In the genomic region with DNA sequence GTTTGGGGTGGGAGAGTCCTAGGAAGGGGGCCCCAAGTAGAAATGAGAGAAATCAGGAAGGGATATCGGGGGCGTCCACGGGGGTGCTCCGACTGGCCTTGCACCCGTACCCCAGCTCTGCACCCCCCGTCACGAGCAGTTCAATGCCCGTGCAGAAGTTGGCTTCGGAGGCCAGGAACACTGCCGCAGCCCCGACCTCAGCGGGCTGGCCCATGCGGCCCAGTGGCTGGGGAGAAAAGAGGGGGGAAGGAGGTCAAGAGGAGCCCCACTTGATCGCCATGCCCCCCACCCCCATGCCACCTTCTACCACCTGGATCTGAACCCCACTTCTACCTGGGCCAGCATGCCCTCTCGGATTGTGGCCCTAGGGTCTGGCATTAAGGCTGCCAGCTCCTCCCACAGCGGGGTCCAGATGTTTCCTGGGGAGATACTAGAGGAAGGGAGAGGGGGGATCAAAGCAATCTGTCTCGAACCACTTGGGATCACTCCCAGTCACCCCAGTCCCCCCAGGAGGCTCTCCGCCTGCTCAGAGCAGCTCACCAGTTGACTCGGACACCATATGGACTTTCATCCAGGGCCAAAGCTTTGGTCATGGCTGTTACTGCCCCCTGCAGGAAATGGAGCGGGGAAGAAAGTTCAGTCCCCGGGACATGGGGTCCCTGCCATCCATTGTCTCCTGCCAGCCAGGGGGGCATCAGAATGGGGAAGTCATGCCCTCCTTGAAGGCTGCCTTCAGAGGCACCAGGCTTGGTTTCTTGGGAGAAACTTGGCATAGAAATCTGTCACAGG, we compare ENCODE assay signal across 10 cellular contexts. TPM values are rescaled to one million over a fixed set of nuclear protein-coding genes. Genes with fewer than 3 reads are reported as not detected.
DNase-seq lines count a peak whose midpoint lies in the region; ATAC-seq and TF ChIP-seq lines count a peak whose summit lies in the region.
"Had no signal": no experiment of that assay in that cellular context is flagged by ENCODE, and none has a peak within 500 bp of the region (broad histone marks: within the 10 kb centered on the region; RNA-seq: fewer than 3 reads in every experiment).

No MANE protein-coding gene starts in this region.

- H3K27me3 ChIP-seq in hepatocyte (no peaks in the 10 kb centered on the region), testis (no peaks in the 10 kb centered on the region)

- H3K4me2 ChIP-seq in hepatocyte = peak overlapping the region; percentile 81

- peak overlapping the region; percentile 16 to 39 for H3K27ac Mint-ChIP-seq in T-cell
- H3K27ac Mint-ChIP-seq: activated naive CD8-positive, alpha-beta T cell treated with anti-CD3 and anti-CD28 coated beads for 36 hours had no signal

- no peaks in the 10 kb centered on the region for H3K9me2 ChIP-seq in hepatocyte (replicated peaks; ENCODE audit: insufficient read depth)

- TF ChIP-seq CTCF in hepatocyte (IDR thresholded peaks at IDR 0.05; ENCODE audit: poor library complexity) = peak; percentile 8
- TF ChIP-seq CTCF in testis (IDR thresholded peaks at IDR 0.05) = no peak

- POLR2A ChIA-PET in T-cell (lab: Charles Lee) = no interaction called here

- peak overlapping the region in 2 of 3 donors; percentile 28 to 86 for H3K4me3 Mint-ChIP-seq in T-cell

- H3K4me1 Mint-ChIP-seq in T-cell = peaks cover 26 to 42% (median 29%) of the 10 kb centered on the region in 3 donors

- intact Hi-C loops in testis (cut with DNase I; ENCODE audit: low total_unique reads) = no loop called here

- H3K79me2 ChIP-seq in hepatocyte = peaks cover 4% of the 10 kb centered on the region

- TF ChIP-seq POLR2A in testis (IDR thresholded peaks at IDR 0.05) = no peak

- ATAC-seq in T-cell (replicated peaks in 1 of 4) (no peak), GM21529 (IDR thresholded peaks at IDR 0.05; ENCODE audit: unreplicated experiment) (no peak)

- H3K27ac ChIP-seq in hepatocyte = peak overlapping the region; percentile 87
- peak overlapping the region; percentile 72 to 91 for H3K27ac ChIP-seq in testis

- H3K9me3 ChIP-seq in hepatocyte (ENCODE audit: low read depth) (no peaks in the 10 kb centered on the region), testis (no peaks in the 10 kb centered on the region)
- H3K9me3 ChIP-seq: spleen had no signal

- DNase-seq in DMS 273 (lab: John Stamatoyannopoulos, UW; ENCODE audit: unreplicated experiment) (peak; percentile 42), DMS 273 treated with DMSO at 0.1 percent for 48 hours (lab: John Stamatoyannopoulos, UW) (no peak), T-cell (no peak), hepatocyte (ENCODE audit: low spot score) (peak; percentile 22), testis (no peak), RPMI8226 (no peak)
- no peak for DNase-seq in stimulated activated CD8-positive, alpha-beta memory T cell treated with anti-CD3 and anti-CD28 coated beads, Interleukin-4, amount 100 ng/mL, for 48 hours
- DNase-seq: activated naive CD8-positive, alpha-beta T cell treated with anti-CD3 and anti-CD28 coated beads for 36 hours; spleen had no signal

- 95% methylated on average over 20 of the region's 21 CpGs for WGBS in hepatocyte (ENCODE audit: low lambda C conversion rate, missing lambda C conversion rate)
- WGBS in testis, 2 donors = 70 to 87% methylated on average over 20 to 21 of the region's 21 CpGs

- H3K4me3 ChIP-seq in hepatocyte (no peak overlapping the region), testis (no peak overlapping the region)

- H3K36me3 Mint-ChIP-seq in T-cell = no peaks in the 10 kb centered on the region

- no peaks in the 10 kb centered on the region for H3K9me3 Mint-ChIP-seq in T-cell
- H3K9me3 Mint-ChIP-seq: activated naive CD8-positive, alpha-beta T cell treated with anti-CD3 and anti-CD28 coated beads for 36 hours had no signal

- H3K27me3 Mint-ChIP-seq in T-cell = no peaks in the 10 kb centered on the region
- H3K27me3 Mint-ChIP-seq: activated naive CD8-positive, alpha-beta T cell treated with anti-CD3 and anti-CD28 coated beads for 36 hours had no signal

- no peaks in the 10 kb centered on the region for H4K20me1 ChIP-seq in hepatocyte (ENCODE audit: insufficient read depth, poor library complexity, severe bottlenecking)

- H3K4me1 ChIP-seq in hepatocyte (ENCODE audit: insufficient read depth) (peaks cover 20% of the 10 kb centered on the region), testis (peaks cover 18% of the 10 kb centered on the region)

- CTCF ChIA-PET in T-cell (lab: Charles Lee) = interaction anchor here in 1 of 2 donors (1.5 kb wide), 1 partner anchor 18 kb away, joined by 3 read pairs; no protein-coding TSS in a partner anchor

- H3K36me3 ChIP-seq in hepatocyte (replicated peaks; ENCODE audit: insufficient read depth, low read depth) (no peaks in the 10 kb centered on the region), testis (ENCODE audit: low read depth, missing control alignments) (no peaks in the 10 kb centered on the region)
- H3K36me3 ChIP-seq: spleen had no signal

- no peak overlapping the region for H2AFZ ChIP-seq in hepatocyte

RNA-seq across cellular contexts. Expression of gene BCAT2, which starts 2.5 kb away (rescaled TPM):
- total RNA-seq in T-cell (10 to 100 TPM; 21.5 to 40.6 (median 36.6) TPM), hepatocyte (39.6 and 44.2 TPM in 2 replicates), testis (10 to 100 TPM; 58.5 to 67.4 TPM)
- polyA plus RNA-seq in hepatocyte (84.6 and 122 TPM in 2 replicates), testis (ENCODE audit: insufficient read depth, low read depth, low replicate concordance) (38.0 TPM)

RNA-seq across cellular contexts. Expression of gene HSD17B14, which starts 23.0 kb away (rescaled TPM):
- total RNA-seq in T-cell (1 to 10 TPM in 2 of 5 donors, under 1 TPM in 2, not detected in 1; 0.58 to 2.1 (median 1.1) TPM), hepatocyte (64.1 and 67.6 TPM in 2 replicates), testis (10 to 100 TPM in 1 of 2 donors, 1 to 10 TPM in 1; 5.6 to 11.9 TPM)
- polyA plus RNA-seq in hepatocyte (91.9 and 107 TPM in 2 replicates), testis (ENCODE audit: insufficient read depth, low read depth, low replicate concordance) (8.8 TPM)

RNA-seq across cellular contexts. Expression of gene PLEKHA4, which starts 55.1 kb away (rescaled TPM):
- 10 to 100 TPM in 1 of 5 donors, 1 to 10 TPM in 4; 2.7 to 11.8 (median 5.2) TPM for total RNA-seq in T-cell
- total RNA-seq in hepatocyte = 7.3 and 8.3 TPM in 2 replicates
- polyA plus RNA-seq in hepatocyte = 15.1 and 25.8 TPM in 2 replicates
- 10 to 100 TPM; 12.8 to 22.3 TPM for total RNA-seq in testis
- 19.9 TPM for polyA plus RNA-seq in testis (ENCODE audit: insufficient read depth, low read depth, low replicate concordance)

RNA-seq across cellular contexts. Expression of gene FGF21, which starts 58.0 kb away (rescaled TPM):
- not detected for total RNA-seq in T-cell
- not detected in 2 replicates for total RNA-seq in hepatocyte
- polyA plus RNA-seq in hepatocyte = not detected in 2 replicates
- not detected for total RNA-seq in testis
- not detected for polyA plus RNA-seq in testis (ENCODE audit: insufficient read depth, low read depth, low replicate concordance)
- total RNA-seq: activated naive CD8-positive, alpha-beta T cell treated with anti-CD3 and anti-CD28 coated beads for 36 hours; spleen had no signal
- polyA plus RNA-seq: spleen had no signal

RNA-seq across cellular contexts. Expression of gene PPP1R15A, which starts 58.9 kb away (rescaled TPM):
- 100 to 1,000 TPM in 2 of 5 donors, 10 to 100 TPM in 3; 74.4 to 713 (median 93.6) TPM for total RNA-seq in T-cell
- total RNA-seq in hepatocyte = 67.1 and 83.1 TPM in 2 replicates
- polyA plus RNA-seq in hepatocyte = 172 and 218 TPM in 2 replicates
- total RNA-seq in testis = 10 to 100 TPM; 37.2 to 40.9 TPM
- 48.3 TPM for polyA plus RNA-seq in testis (ENCODE audit: insufficient read depth, low read depth, low replicate concordance)

Comparison
In these comparisons a context has a peak if more than half of its experiments do, and no peak if none do; other contexts are left out.
1. DNase-seq: peak in DMS 273 (single experiment) and hepatocyte (single experiment); none in DMS 273 treated with DMSO at 0.1 percent for 48 hours (single experiment), T-cell (0 of 34), testis (single experiment), stimulated activated CD8-positive, alpha-beta memory T cell treated with anti-CD3 and anti-CD28 coated beads, Interleukin-4, amount 100 ng/mL, for 48 hours (single experiment) and RPMI8226 (single experiment).